ENCODE assay signal across 9 cellular contexts in genomic region chr5:88145603-88146467, GRCh38.
DNase-seq lines count a peak whose midpoint lies in the region; ATAC-seq and TF ChIP-seq lines count a peak whose summit lies in the region.
"Had no signal": no experiment of that assay in that cellular context is flagged by ENCODE, and none has a peak within 500 bp of the region (broad histone marks: within the 10 kb centered on the region; RNA-seq: fewer than 3 reads in every experiment).

No MANE protein-coding gene starts in this region.

- peaks cover 15% of the 10 kb centered on the region for H3K27me3 Mint-ChIP-seq in stimulated activated naive CD8-positive, alpha-beta T cell treated with anti-CD3 and anti-CD28 coated beads, Interleukin-15, amount 100 ng/mL, for 72 hours

- peaks cover under 1 to 1% of the 10 kb centered on the region in 2 donors for H3K9me3 Mint-ChIP-seq in stimulated activated naive CD8-positive, alpha-beta T cell treated with anti-CD3 and anti-CD28 coated beads, Interleukin-15, amount 100 ng/mL, for 72 hours

- H3K27ac Mint-ChIP-seq in stimulated activated naive CD8-positive, alpha-beta T cell treated with anti-CD3 and anti-CD28 coated beads, Interleukin-15, amount 100 ng/mL, for 72 hours: no peak overlapping the region
- H3K27ac Mint-ChIP-seq: dendritic cell treated with granulocyte-macrophage colony-stimulating factor and Interleukin-4, amounts not matched to agents 40 ng/mL and 50 ng/mL, for 4 days had no signal

- no peak for TF ChIP-seq POLR2A in GM18505 (IDR thresholded peaks at IDR 0.05; ENCODE audit: borderline replicate concordance, extremely low read depth, insufficient read depth, insufficient read length)

- H3K4me1 Mint-ChIP-seq in stimulated activated naive CD8-positive, alpha-beta T cell treated with anti-CD3 and anti-CD28 coated beads, Interleukin-15, amount 100 ng/mL, for 72 hours: no peaks in the 10 kb centered on the region

- DNase-seq in activated CD4-positive, alpha-beta T cell treated with anti-CD3 and anti-CD28 coated beads for 48 hours: peak; percentile 11
- DNase-seq in activated CD4-positive, alpha-beta T cell treated with anti-CD3 and anti-CD28 coated beads for 4 hours: no peak
- DNase-seq in amygdala (lab: John Stamatoyannopoulos, UW) (peak in 35 of 56 donors; percentile 7 to 81 (median 33)), islet precursor cell (peak; percentile 85)
- DNase-seq in stimulated activated naive CD8-positive, alpha-beta T cell treated with anti-CD3 and anti-CD28 coated beads, Interleukin-15, amount 100 ng/mL, for 72 hours: peak; percentile 3 to 10

- no peak for ATAC-seq in stimulated activated naive CD8-positive, alpha-beta T cell treated with anti-CD3 and anti-CD28 coated beads, Interleukin-15, amount 100 ng/mL, for 72 hours
- ATAC-seq in GM18505 (IDR thresholded peaks at IDR 0.05; ENCODE audit: unreplicated experiment) (no peak), HG03342 (IDR thresholded peaks at IDR 0.05; ENCODE audit: unreplicated experiment) (no peak), GM21825 (IDR thresholded peaks at IDR 0.05; ENCODE audit: unreplicated experiment) (no peak)

- H3K4me3 Mint-ChIP-seq in stimulated activated naive CD8-positive, alpha-beta T cell treated with anti-CD3 and anti-CD28 coated beads, Interleukin-15, amount 100 ng/mL, for 72 hours: peak overlapping the region; percentile 74 to 76
- H3K4me3 Mint-ChIP-seq: dendritic cell treated with granulocyte-macrophage colony-stimulating factor and Interleukin-4, amounts not matched to agents 40 ng/mL and 50 ng/mL, for 4 days had no signal

Comparison
In these comparisons a context has a peak if more than half of its experiments do, and no peak if none do; other contexts are left out.
1. DNase-seq: peak in activated CD4-positive, alpha-beta T cell treated with anti-CD3 and anti-CD28 coated beads for 48 hours (single experiment), amygdala (35 of 56), islet precursor cell (single experiment) and stimulated activated naive CD8-positive, alpha-beta T cell treated with anti-CD3 and anti-CD28 coated beads, Interleukin-15, amount 100 ng/mL, for 72 hours (2 of 2); none in activated CD4-positive, alpha-beta T cell treated with anti-CD3 and anti-CD28 coated beads for 4 hours (0 of 2).